8 cellular contexts compared by ENCODE assay signal in the genomic region with DNA sequence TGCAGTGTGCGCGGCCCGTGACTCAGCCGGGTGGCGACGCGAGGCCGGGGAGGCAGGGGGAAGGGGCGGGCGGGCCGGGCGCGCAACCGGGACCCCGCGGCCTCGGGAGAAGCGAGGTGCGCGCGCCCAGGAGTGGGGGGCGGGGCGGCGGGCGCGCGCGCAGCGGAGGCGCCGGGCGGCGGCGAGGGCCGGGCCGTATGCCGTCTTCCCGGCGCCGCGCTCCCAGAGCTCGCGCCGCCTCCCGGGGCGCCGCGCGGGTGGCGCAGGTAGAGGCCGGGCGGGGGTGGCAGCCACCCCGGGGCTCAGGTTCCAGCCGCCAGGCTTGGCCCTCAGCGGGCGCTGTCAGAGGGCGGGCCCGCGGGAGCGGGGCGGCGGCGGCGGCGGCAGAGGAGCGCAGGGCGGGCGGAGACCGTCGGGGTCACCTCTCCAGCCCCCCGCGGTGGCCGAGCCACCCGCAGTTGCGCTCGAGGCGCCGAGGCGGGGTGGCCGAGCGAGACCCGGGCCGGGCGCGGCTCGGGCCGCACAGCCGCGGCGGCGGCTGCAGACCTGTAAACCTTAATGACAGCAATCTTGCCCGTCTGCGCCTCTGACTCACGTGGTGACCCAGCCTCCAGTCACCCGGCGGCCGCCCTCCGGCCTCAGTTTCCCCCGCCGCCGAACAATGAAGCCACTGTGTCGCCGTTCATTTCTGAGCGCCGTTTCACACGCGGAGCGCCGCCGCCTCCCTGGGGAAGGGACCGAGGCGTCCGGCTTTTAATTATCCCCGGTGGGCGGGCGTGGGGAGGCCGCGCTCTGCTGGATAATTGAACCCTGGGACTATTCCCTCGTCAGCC. TPM values are rescaled to one million over a fixed set of nuclear protein-coding genes. Genes with fewer than 3 reads are reported as not detected.
A peak's percentile ranks its signal among the peaks of the same experiment; 100 is the strongest.
DNase-seq lines count a peak whose midpoint lies in the region; ATAC-seq and TF ChIP-seq lines count a peak whose summit lies in the region.

No MANE protein-coding gene starts in this region.

- ATAC-seq in HG02981 (IDR thresholded peaks at IDR 0.05; ENCODE audit: unreplicated experiment) = peak; percentile 57
- peak; percentile 86 to 91 for ATAC-seq in activated T-cell treated with anti-CD3 and anti-CD28 coated beads, Interleukin-2, amount 50 U/mL, for 72 hours (replicated peaks in 1 of 2)
- peak; percentile 88 for ATAC-seq in upper lobe of right lung

- H3K4me2 ChIP-seq in osteoblast (ENCODE audit: insufficient read depth, low read length) = peak overlapping the region; percentile 87

- no peak for TF ChIP-seq CTCF in foreskin fibroblast (IDR thresholded peaks at IDR 0.05; ENCODE audit: low read depth, low read length)
- no peak for TF ChIP-seq CTCF in osteoblast (IDR thresholded peaks at IDR 0.05; ENCODE audit: extremely low read depth, low read depth, low read length)
- no peak for TF ChIP-seq CTCF in upper lobe of right lung (IDR thresholded peaks at IDR 0.05)

- no peaks in the 10 kb centered on the region for H4K20me1 ChIP-seq in osteoblast (ENCODE audit: insufficient read depth, low read length)

- H3K27me3 ChIP-seq in osteoblast (ENCODE audit: insufficient read depth, low read length) (no peaks in the 10 kb centered on the region), upper lobe of right lung (no peaks in the 10 kb centered on the region)

- H3K36me3 ChIP-seq in osteoblast (ENCODE audit: insufficient read depth, low read length) = no peaks in the 10 kb centered on the region
- H3K36me3 ChIP-seq in upper lobe of right lung = no peaks in the 10 kb centered on the region

- no peaks in the 10 kb centered on the region for H3K9me3 Mint-ChIP-seq in activated T-cell treated with anti-CD3 and anti-CD28 coated beads, Interleukin-2, amount 50 U/mL, for 72 hours

- peaks cover 39% of the 10 kb centered on the region for H3K27me3 Mint-ChIP-seq in activated T-cell treated with anti-CD3 and anti-CD28 coated beads, Interleukin-2, amount 50 U/mL, for 72 hours (ENCODE audit: low read depth)

- peak; percentile 43 for DNase-seq in NCI-H2029 (lab: John Stamatoyannopoulos, UW)
- no peak for DNase-seq in NCI-H2029 treated with DMSO at 0.1 percent for 48 hours (lab: John Stamatoyannopoulos, UW)
- peak; percentile 31 to 63 for DNase-seq in NOMO-1 (lab: John Stamatoyannopoulos, UW; ENCODE audit: unreplicated experiment in 2 of 2)
- DNase-seq in activated T-cell treated with anti-CD3 and anti-CD28 coated beads, Interleukin-2, amount 50 U/mL, for 72 hours = peak; percentile 71 to 73
- peak in 1 of 2 donors; percentile 80 for DNase-seq in foreskin fibroblast
- DNase-seq in osteoblast (ENCODE audit: insufficient read length, low spot score, missing footprints) = peak; percentile 100
- DNase-seq in upper lobe of right lung = peak; percentile 89

- peak overlapping the region; percentile 62 for H2AFZ ChIP-seq in osteoblast (ENCODE audit: low read length)

- H3K27ac Mint-ChIP-seq in activated T-cell treated with anti-CD3 and anti-CD28 coated beads, Interleukin-2, amount 50 U/mL, for 72 hours = no peak overlapping the region

- peaks cover 29% of the 10 kb centered on the region for H3K4me1 Mint-ChIP-seq in activated T-cell treated with anti-CD3 and anti-CD28 coated beads, Interleukin-2, amount 50 U/mL, for 72 hours (ENCODE audit: low read depth)

- H3K4me3 ChIP-seq in foreskin fibroblast (ENCODE audit: low read depth in 1 of 2, low read length in 2 of 2) (peak overlapping the region; percentile 61 to 64), osteoblast (ENCODE audit: insufficient read depth, low read length) (peak overlapping the region; percentile 78), upper lobe of right lung (peak overlapping the region; percentile 64)

- H3K4me3 Mint-ChIP-seq in activated T-cell treated with anti-CD3 and anti-CD28 coated beads, Interleukin-2, amount 50 U/mL, for 72 hours = peak overlapping the region; percentile 63 to 84

- peaks cover 0 to 2% of the 10 kb centered on the region in 2 donors for H3K36me3 Mint-ChIP-seq in activated T-cell treated with anti-CD3 and anti-CD28 coated beads, Interleukin-2, amount 50 U/mL, for 72 hours (ENCODE audit: insufficient read depth in 2 of 2)

- intact Hi-C loops in upper lobe of right lung (cut with DNase I) = no loop called here

- peaks cover 18% of the 10 kb centered on the region for H3K4me1 ChIP-seq in osteoblast (ENCODE audit: insufficient read depth, low read length)
- H3K4me1 ChIP-seq in upper lobe of right lung = peaks cover 7% of the 10 kb centered on the region

- H3K9me3 ChIP-seq in osteoblast (ENCODE audit: low read depth, low read length) (no peaks in the 10 kb centered on the region), upper lobe of right lung (no peaks in the 10 kb centered on the region)

- H3K27ac ChIP-seq in osteoblast (ENCODE audit: low read depth, low read length) (no peak overlapping the region), upper lobe of right lung (peak overlapping the region; percentile 85)

- H3K79me2 ChIP-seq in osteoblast (ENCODE audit: insufficient read depth, low read length) = no peaks in the 10 kb centered on the region

RNA-seq across cellular contexts. Expression of gene SMAD7, which starts 25.3 kb away (rescaled TPM):
- total RNA-seq in activated T-cell treated with anti-CD3 and anti-CD28 coated beads, Interleukin-2, amount 50 U/mL, for 72 hours = 10 to 100 TPM; 14.9 to 21.7 TPM
- total RNA-seq in osteoblast = 76.0 and 81.6 TPM in 2 replicates
- total RNA-seq in upper lobe of right lung = 68.9 TPM
